Comparison of ENCODE assay signal across 3 cellular contexts in genomic region chr6:99335298-99335697, GRCh38. TPM values are rescaled to one million over a fixed set of nuclear protein-coding genes. Genes with fewer than 3 reads are reported as not detected.
"Had no signal": no experiment of that assay in that cellular context is flagged by ENCODE, and none has a peak within 500 bp of the region (broad histone marks: within the 10 kb centered on the region; RNA-seq: fewer than 3 reads in every experiment).

No MANE protein-coding gene starts in this region.

RNA-seq across cellular contexts. Expression of gene FAXC, which starts 14.2 kb away (rescaled TPM):
- total RNA-seq: K562, Right ventricle myocardium inferior, T-helper 17 cell had no signal
